ENCODE assay signal across 6 cellular contexts in the genomic region with DNA sequence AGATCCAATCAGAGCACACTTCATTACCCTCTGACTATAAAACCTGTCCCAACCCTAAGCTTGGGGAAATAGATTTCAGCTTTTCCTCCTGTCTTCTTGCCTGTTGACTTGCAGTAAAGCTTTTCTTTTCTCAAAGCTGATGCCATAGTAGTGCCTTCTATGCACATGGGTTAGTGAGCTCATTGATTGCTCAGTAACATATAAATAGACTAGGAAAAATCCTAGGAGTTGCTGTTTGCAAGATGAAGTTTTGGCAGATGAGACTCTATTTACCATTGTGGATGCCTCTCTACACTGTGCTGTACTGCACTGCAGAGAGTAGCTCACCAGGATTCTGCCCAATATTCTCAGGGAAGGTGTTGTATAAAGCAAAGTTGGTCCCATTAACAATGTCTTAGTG.
"Had no signal": no experiment of that assay in that cellular context is flagged by ENCODE, and none has a peak within 500 bp of the region (broad histone marks: within the 10 kb centered on the region; RNA-seq: fewer than 3 reads in every experiment).

No MANE protein-coding gene starts in this region.

- H3K27ac ChIP-seq: HL-60 had no signal

- H3K27me3 Mint-ChIP-seq: IgD-negative memory B cell had no signal

- ATAC-seq: HepG2, K562 had no signal

- DNase-seq: IMR-90, KBM-7 had no signal

- H3K27ac Mint-ChIP-seq: IgD-negative memory B cell had no signal

- H3K4me3 ChIP-seq: K562 had no signal

- H3K4me3 Mint-ChIP-seq: IgD-negative memory B cell had no signal

- H3K4me1 Mint-ChIP-seq: IgD-negative memory B cell had no signal
